ENCODE assay signal across 21 cellular contexts in genomic region chr13:51113969-51114368, GRCh38. TPM values are rescaled to one million over a fixed set of nuclear protein-coding genes. Genes with fewer than 3 reads are reported as not detected.
DNase-seq lines count a peak whose midpoint lies in the region; ATAC-seq, FAIRE-seq and TF ChIP-seq lines count a peak whose summit lies in the region.
"Had no signal": no experiment of that assay in that cellular context is flagged by ENCODE, and none has a peak within 500 bp of the region (broad histone marks: within the 10 kb centered on the region; RNA-seq: fewer than 3 reads in every experiment).

No MANE protein-coding gene starts in this region.

- ATAC-seq in activated T-helper 17 cell treated with anti-CD3 and anti-CD28 coated beads, Interleukin-2, amount 50 U/mL, for 72 hours (replicated peaks), result peak; percentile 68
- ATAC-seq in lung (ENCODE audit: insufficient read depth, low FRiP score), result no peak

- TF ChIP-seq CTCF in HEK293 (tag by site-specific recombination; IDR thresholded peaks at IDR 0.05) (no peak), endodermal cell (conservative IDR thresholded peaks at IDR 0.05) (no peak), lung (IDR thresholded peaks at IDR 0.05; ENCODE audit: control extremely low read depth, extremely low read depth) (no peak)

- H3K27ac Mint-ChIP-seq in activated T-helper 17 cell treated with anti-CD3 and anti-CD28 coated beads, Interleukin-2, amount 50 U/mL, for 72 hours, result no peak overlapping the region
- H3K27ac Mint-ChIP-seq in endodermal cell, result no peak overlapping the region
- H3K27ac Mint-ChIP-seq: CD4-positive, alpha-beta memory T cell had no signal

- H3K9me3 ChIP-seq in HEK293 (ENCODE audit: control insufficient read depth, insufficient read depth, low read depth, low read length), result no peaks in the 10 kb centered on the region
- H3K9me3 ChIP-seq in endodermal cell (ENCODE audit: control insufficient read depth, low read length), result peaks cover 20% of the 10 kb centered on the region
- peaks cover 0 to 13% of the 10 kb centered on the region in 2 donors for H3K9me3 ChIP-seq in lung (ENCODE audit: control insufficient read depth in 2 of 2, insufficient read depth in 1 of 2, low read length in 1 of 2)
- H3K9me3 ChIP-seq: Caco-2 had no signal

- POLR2A ChIA-PET in HEK293 (lab: Yijun Ruan, JAX), result no interaction called here

- H3K27me3 ChIP-seq in endodermal cell (ENCODE audit: control insufficient read depth, insufficient read depth, low read length, poor library complexity, severe bottlenecking) (no peaks in the 10 kb centered on the region), lung (ENCODE audit: control insufficient read depth, insufficient read depth) (no peaks in the 10 kb centered on the region)

- H3K4me3 ChIP-seq in HEK293 (ENCODE audit: low read depth, low read length) (no peak overlapping the region), endodermal cell (ENCODE audit: low read length) (no peak overlapping the region), lung (no peak overlapping the region)
- H3K4me3 ChIP-seq: HAP-1 had no signal

- H3K4me1 Mint-ChIP-seq in activated T-helper 17 cell treated with anti-CD3 and anti-CD28 coated beads, Interleukin-2, amount 50 U/mL, for 72 hours, result no peaks in the 10 kb centered on the region
- H3K4me1 Mint-ChIP-seq in endodermal cell, result peaks cover 3% of the 10 kb centered on the region
- H3K4me1 Mint-ChIP-seq: CD4-positive, alpha-beta memory T cell had no signal

- FAIRE-seq in frontal cortex (lab: Jason Lieb, UNC), result no peak
- FAIRE-seq: G401.6, GM12892, H54 had no signal

- in situ Hi-C loops in KBM-7 (cut with MboI; ENCODE audit: low pct_unique_long_range_greater_than_20kb, low sequenced_read_pairs), result no loop called here

- peaks cover 4% of the 10 kb centered on the region for H3K9me3 Mint-ChIP-seq in activated T-helper 17 cell treated with anti-CD3 and anti-CD28 coated beads, Interleukin-2, amount 50 U/mL, for 72 hours
- H3K9me3 Mint-ChIP-seq in endodermal cell, result peaks cover 22% of the 10 kb centered on the region

- H3K9ac ChIP-seq in endodermal cell (ENCODE audit: extremely low read depth, low read length, poor library complexity, severe bottlenecking), result no peak overlapping the region

- peaks cover 22% of the 10 kb centered on the region for H3K27me3 Mint-ChIP-seq in activated T-helper 17 cell treated with anti-CD3 and anti-CD28 coated beads, Interleukin-2, amount 50 U/mL, for 72 hours
- no peaks in the 10 kb centered on the region for H3K27me3 Mint-ChIP-seq in endodermal cell (ENCODE audit: insufficient read depth)

- H3K27ac ChIP-seq in HEK293 (ENCODE audit: extremely low read depth, low read depth, low read length) (no peak overlapping the region), endodermal cell (ENCODE audit: low read depth, low read length) (no peak overlapping the region), lung (ENCODE audit: low read depth in 1 of 2, low read length in 1 of 2) (no peak overlapping the region)

- no peak overlapping the region for H3K4me3 Mint-ChIP-seq in activated T-helper 17 cell treated with anti-CD3 and anti-CD28 coated beads, Interleukin-2, amount 50 U/mL, for 72 hours
- no peak overlapping the region for H3K4me3 Mint-ChIP-seq in endodermal cell
- H3K4me3 Mint-ChIP-seq: CD4-positive, alpha-beta memory T cell had no signal

- DNase-seq in endodermal cell, result peak; percentile 35
- DNase-seq in lung (ENCODE audit: low spot score), result peak; percentile 26
- DNase-seq in stimulated activated CD4-positive, alpha-beta T cell treated with anti-CD3 and anti-CD28 coated beads, Interleukin-4, amount 100 ng/mL, for 1 hour, result no peak
- no peak for DNase-seq in frontal cortex (ENCODE audit: low spot score in 2 of 2)
- DNase-seq in NCI-H446 (lab: John Stamatoyannopoulos, UW), result no peak
- DNase-seq in KBM-7, result no peak
- DNase-seq: C1 segment of cervical spinal cord; Caco-2; CD4-positive, alpha-beta memory T cell; DMS153; DND-41; GOT3 had no signal

- H3K36me3 ChIP-seq in HEK293 (ENCODE audit: control insufficient read depth in 2 of 2, insufficient read depth in 1 of 2, low read length in 2 of 2) (no peaks in the 10 kb centered on the region), endodermal cell (ENCODE audit: control insufficient read depth, insufficient read depth, low read length) (peaks cover 29% of the 10 kb centered on the region), lung (ENCODE audit: control insufficient read depth in 2 of 2, insufficient read depth in 2 of 2, low read length in 2 of 2) (no peaks in the 10 kb centered on the region)
- H3K36me3 ChIP-seq: HAP-1 had no signal

- H3K36me3 Mint-ChIP-seq in activated T-helper 17 cell treated with anti-CD3 and anti-CD28 coated beads, Interleukin-2, amount 50 U/mL, for 72 hours (ENCODE audit: low read depth), result no peaks in the 10 kb centered on the region
- H3K36me3 Mint-ChIP-seq in endodermal cell (ENCODE audit: low read depth), result peaks cover 51% of the 10 kb centered on the region
- H3K36me3 Mint-ChIP-seq: CD4-positive, alpha-beta memory T cell had no signal

- H3K4me1 ChIP-seq in HEK293 (ENCODE audit: control insufficient read depth, insufficient read depth, low read length) (no peaks in the 10 kb centered on the region), endodermal cell (ENCODE audit: control insufficient read depth, insufficient read depth, low read length) (peaks cover 3% of the 10 kb centered on the region), lung (ENCODE audit: control insufficient read depth in 2 of 2, insufficient read depth in 2 of 2, low read length in 2 of 2) (no peaks in the 10 kb centered on the region)
- H3K4me1 ChIP-seq: Caco-2, HAP-1 had no signal

- CTCF ChIA-PET in HEK293 (lab: Yijun Ruan, JAX), result no interaction called here

TF ChIP-seq in HEK293, 187 proteins besides CTCF, POLR2A, EP300 and RAD21 (continues in another document):
- no peak for TF ChIP-seq ZNF18 (tag by site-specific recombination; IDR thresholded peaks at IDR 0.05)
- TF ChIP-seq ZBTB26 (tag by site-specific recombination; optimal IDR thresholded peaks at IDR 0.05), result no peak

RNA-seq across cellular contexts. Expression of gene C13orf42, which starts 2.9 kb away (rescaled TPM):
- not detected for total RNA-seq in activated T-helper 17 cell treated with anti-CD3 and anti-CD28 coated beads, Interleukin-2, amount 50 U/mL, for 72 hours
- total RNA-seq in endodermal cell, result 10 to 100 TPM; 19.0 to 27.7 TPM
- 1.6 TPM for polyA plus RNA-seq in endodermal cell (2013, experiment 1 of 2)
- 2.4 TPM for polyA plus RNA-seq in endodermal cell (2013, experiment 2 of 2)
- under 1 TPM in 1 of 2 donors, not detected in 1; 0.23 TPM for total RNA-seq in lung
- polyA plus RNA-seq in lung, result under 1 TPM in 1 of 2 donors, not detected in 1; 0.04 TPM
- under 0.01 TPM for total RNA-seq in frontal cortex
- total RNA-seq: A172; A673; Caco-2; CD4-positive, alpha-beta memory T cell had no signal
- polyA plus RNA-seq: BJ; CD4-positive, alpha-beta memory T cell had no signal

Comparison
In these comparisons a context has a peak if more than half of its experiments do, and no peak if none do; other contexts are left out.
1. DNase-seq: peak in endodermal cell (single experiment) and lung (single experiment); none in stimulated activated CD4-positive, alpha-beta T cell treated with anti-CD3 and anti-CD28 coated beads, Interleukin-4, amount 100 ng/mL, for 1 hour (single experiment), frontal cortex (0 of 2), NCI-H446 (0 of 2) and KBM-7 (single experiment).
2. RNA of gene C13orf42, which starts 2.9 kb away (total RNA-seq): 19.0 to 27.7 TPM in endodermal cell; 0.23 TPM in lung, not detected in activated T-helper 17 cell treated with anti-CD3 and anti-CD28 coated beads, Interleukin-2, amount 50 U/mL, for 72 hours and under 0.01 TPM in frontal cortex (single experiment); every median in the first group is over 10 times any median in the second.